ENCODE assay signal across 22 cellular contexts in the genomic region with DNA sequence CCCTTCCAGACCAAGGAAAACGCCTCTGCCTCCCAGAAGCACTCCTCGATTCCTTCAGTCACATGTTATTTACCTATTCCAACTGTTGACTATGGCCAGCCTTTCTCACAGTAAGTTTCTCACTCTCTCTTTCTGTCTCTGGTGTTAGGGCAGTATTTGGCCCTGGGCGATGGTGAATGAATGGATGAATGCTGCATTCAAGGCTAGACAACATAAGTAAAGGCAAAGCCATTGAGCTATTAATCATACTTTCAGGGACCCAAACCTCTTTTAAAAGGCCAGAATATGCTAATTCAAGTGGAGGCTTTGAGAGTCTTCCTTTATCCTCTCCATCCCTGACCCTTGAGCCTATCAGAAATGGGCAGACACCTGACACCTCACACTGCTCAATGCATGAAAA.
"Had no signal": no experiment of that assay in that cellular context is flagged by ENCODE, and none has a peak within 500 bp of the region (broad histone marks: within the 10 kb centered on the region; RNA-seq: fewer than 3 reads in every experiment).

No MANE protein-coding gene starts in this region.

- H3K4me1 ChIP-seq: foreskin keratinocyte, right lobe of liver, transverse colon had no signal

- H3K9me3 Mint-ChIP-seq: dendritic cell treated with granulocyte-macrophage colony-stimulating factor and Interleukin-4, amounts not matched to agents 40 ng/mL and 50 ng/mL, for 4 days; effector memory CD8-positive, alpha-beta T cell; nephron; stimulated activated effector memory CD8-positive, alpha-beta T cell treated with anti-CD3 and anti-CD28 coated beads, Interleukin-12 subunit alpha, Interleukin-12 subunit beta, amount 100 ng/mL, for 72 hours had no signal

- H3K4me3 Mint-ChIP-seq: dendritic cell treated with granulocyte-macrophage colony-stimulating factor and Interleukin-4, amounts not matched to agents 40 ng/mL and 50 ng/mL, for 4 days; effector memory CD8-positive, alpha-beta T cell; nephron; stimulated activated effector memory CD8-positive, alpha-beta T cell treated with anti-CD3 and anti-CD28 coated beads, Interleukin-12 subunit alpha, Interleukin-12 subunit beta, amount 100 ng/mL, for 72 hours had no signal

- ATAC-seq: effector memory CD8-positive, alpha-beta T cell; foreskin keratinocyte; left cardiac atrium; left ventricle myocardium superior; psoas muscle; stimulated activated effector memory CD8-positive, alpha-beta T cell treated with anti-CD3 and anti-CD28 coated beads, Interleukin-12 subunit alpha, Interleukin-12 subunit beta, amount 100 ng/mL, for 72 hours had no signal

- H3K36me3 ChIP-seq: right lobe of liver, stomach, thoracic aorta, transverse colon had no signal

- DNase-seq: effector memory CD8-positive, alpha-beta T cell; foreskin keratinocyte; head of caudate nucleus; kidney; left cardiac atrium; left ventricle myocardium superior; mesenchymal stem cell; midbrain; psoas muscle; retina; right lobe of liver; stimulated activated CD4-positive, alpha-beta T cell treated with anti-CD3 and anti-CD28 coated beads, Interleukin-4, amount 100 ng/mL, for 1 hour; stimulated activated CD8-positive, alpha-beta memory T cell treated with anti-CD3 and anti-CD28 coated beads, Interleukin-4, amount 100 ng/mL, for 48 hours; stomach; substantia nigra; transverse colon had no signal

- H3K27me3 ChIP-seq: right lobe of liver, stomach, transverse colon had no signal

- H3K27ac Mint-ChIP-seq: dendritic cell treated with granulocyte-macrophage colony-stimulating factor and Interleukin-4, amounts not matched to agents 40 ng/mL and 50 ng/mL, for 4 days; effector memory CD8-positive, alpha-beta T cell; nephron; stimulated activated effector memory CD8-positive, alpha-beta T cell treated with anti-CD3 and anti-CD28 coated beads, Interleukin-12 subunit alpha, Interleukin-12 subunit beta, amount 100 ng/mL, for 72 hours had no signal

- H3K4me1 Mint-ChIP-seq: nephron; stimulated activated effector memory CD8-positive, alpha-beta T cell treated with anti-CD3 and anti-CD28 coated beads, Interleukin-12 subunit alpha, Interleukin-12 subunit beta, amount 100 ng/mL, for 72 hours had no signal

- H3K4me3 ChIP-seq: hepatocyte, lung, psoas muscle, right lobe of liver, stomach, thoracic aorta, transverse colon had no signal

- H3K9me3 ChIP-seq: psoas muscle, right lobe of liver, stomach, thoracic aorta, transverse colon had no signal

- H3K36me3 Mint-ChIP-seq: stimulated activated effector memory CD8-positive, alpha-beta T cell treated with anti-CD3 and anti-CD28 coated beads, Interleukin-12 subunit alpha, Interleukin-12 subunit beta, amount 100 ng/mL, for 72 hours had no signal
